In the genomic region with DNA sequence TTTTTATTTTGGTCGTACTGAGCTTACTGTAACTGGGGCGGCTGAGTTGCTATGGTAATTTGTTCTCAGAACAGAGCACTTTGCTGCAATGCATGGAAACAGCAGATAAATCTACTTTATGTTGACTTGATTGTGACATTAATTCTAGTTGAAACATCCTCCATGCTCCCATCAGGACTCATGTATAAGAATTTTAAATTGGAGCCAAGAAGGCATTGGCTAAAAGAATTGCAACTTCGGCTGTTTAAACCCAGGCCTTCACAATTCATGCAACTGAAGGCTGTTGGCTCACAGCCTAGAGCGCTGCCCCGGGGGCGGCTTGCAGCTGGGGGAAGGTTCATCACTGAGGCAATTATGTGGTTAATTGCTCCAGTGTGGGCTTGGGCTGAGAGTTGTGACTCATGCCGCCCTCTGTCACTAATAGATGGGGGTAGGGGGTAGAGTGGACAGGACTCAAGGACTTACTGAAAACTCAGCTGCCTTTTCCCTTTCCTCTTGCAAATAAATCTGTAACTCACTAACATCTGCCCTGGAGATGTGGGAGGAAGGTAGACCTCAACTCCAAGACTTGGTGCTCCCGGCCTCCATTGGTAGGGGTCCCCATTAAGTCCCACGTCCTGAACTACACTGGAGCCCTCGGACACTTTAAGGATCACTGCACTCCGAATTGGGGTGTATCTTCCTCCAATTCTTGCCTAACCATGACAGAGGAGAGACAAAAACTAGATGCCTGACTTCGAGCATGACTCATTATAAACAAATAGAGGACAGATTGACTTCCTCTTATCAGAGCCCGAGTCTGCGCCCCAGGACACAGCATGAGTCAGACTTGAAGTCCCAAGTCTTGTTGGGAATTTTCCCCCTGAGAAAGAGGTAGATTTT, we compare ENCODE assay signal across 1 cellular context.
A peak's percentile ranks its signal among the peaks of the same experiment; 100 is the strongest.
TF ChIP-seq lines count a peak whose summit lies in the region.

No MANE protein-coding gene starts in this region.

TF ChIP-seq in HepG2, 621 proteins besides CTCF, POLR2A, EP300 and RAD21 (continued from another document and continues in another):
- no peak for TF ChIP-seq ZNF709 (CRISPR knock-in tag; IDR thresholded peaks at IDR 0.05)
- TF ChIP-seq ZNF609 (CRISPR knock-in tag; IDR thresholded peaks at IDR 0.05; ENCODE audit: borderline replicate concordance): no peak
- TF ChIP-seq, protein P1, sequence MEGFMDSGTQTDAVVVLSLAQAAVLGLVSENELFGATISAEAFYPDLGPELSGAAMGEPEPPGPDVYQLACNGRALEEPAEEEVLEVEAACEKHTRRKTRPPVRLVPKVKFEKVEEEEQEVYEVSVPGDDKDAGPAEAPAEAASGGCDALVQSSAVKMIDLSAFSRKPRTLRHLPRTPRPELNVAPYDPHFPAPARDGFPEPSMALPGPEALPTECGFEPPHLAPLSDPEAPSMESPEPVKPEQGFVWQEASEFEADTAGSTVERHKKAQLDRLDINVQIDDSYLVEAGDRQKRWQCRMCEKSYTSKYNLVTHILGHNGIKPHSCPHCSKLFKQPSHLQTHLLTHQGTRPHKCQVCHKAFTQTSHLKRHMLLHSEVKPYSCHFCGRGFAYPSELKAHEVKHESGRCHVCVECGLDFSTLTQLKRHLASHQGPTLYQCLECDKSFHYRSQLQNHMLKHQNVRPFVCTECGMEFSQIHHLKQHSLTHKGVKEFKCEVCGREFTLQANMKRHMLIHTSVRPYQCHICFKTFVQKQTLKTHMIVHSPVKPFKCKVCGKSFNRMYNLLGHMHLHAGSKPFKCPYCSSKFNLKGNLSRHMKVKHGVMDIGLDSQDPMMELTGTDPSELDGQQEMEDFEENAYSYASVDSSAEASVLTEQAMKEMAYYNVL (CRISPR knock-in tag; IDR thresholded peaks at IDR 0.05; ENCODE audit: borderline replicate concordance): peak; percentile 80; the same call in 1 of the 2 replicates
- TF ChIP-seq TCF12 (IDR thresholded peaks at IDR 0.05): no peak
- TF ChIP-seq TCF12 (CRISPR knock-in tag; IDR thresholded peaks at IDR 0.05): no peak
- TF ChIP-seq ZNF225 (CRISPR knock-in tag; IDR thresholded peaks at IDR 0.05): no peak
- TF ChIP-seq ZNF674 (CRISPR knock-in tag; IDR thresholded peaks at IDR 0.05; ENCODE audit: low read depth): no peak
- TF ChIP-seq MBD4 (IDR thresholded peaks at IDR 0.05; ENCODE audit: borderline replicate concordance, low read length): no peak
- TF ChIP-seq ZNF629 (CRISPR knock-in tag; conservative IDR thresholded peaks at IDR 0.05): no peak
- no peak for TF ChIP-seq HOMEZ (CRISPR knock-in tag; IDR thresholded peaks at IDR 0.05; ENCODE audit: low read depth)
- TF ChIP-seq AHR (CRISPR knock-in tag; IDR thresholded peaks at IDR 0.05): no peak
- TF ChIP-seq ZNF891 (CRISPR knock-in tag; IDR thresholded peaks at IDR 0.05): 0 out of 2 replicates have a peak, but pooled peaks have one; percentile 45
- TF ChIP-seq FOXA3 (CRISPR knock-in tag; IDR thresholded peaks at IDR 0.05): peak; percentile 72
- TF ChIP-seq, protein P2, sequence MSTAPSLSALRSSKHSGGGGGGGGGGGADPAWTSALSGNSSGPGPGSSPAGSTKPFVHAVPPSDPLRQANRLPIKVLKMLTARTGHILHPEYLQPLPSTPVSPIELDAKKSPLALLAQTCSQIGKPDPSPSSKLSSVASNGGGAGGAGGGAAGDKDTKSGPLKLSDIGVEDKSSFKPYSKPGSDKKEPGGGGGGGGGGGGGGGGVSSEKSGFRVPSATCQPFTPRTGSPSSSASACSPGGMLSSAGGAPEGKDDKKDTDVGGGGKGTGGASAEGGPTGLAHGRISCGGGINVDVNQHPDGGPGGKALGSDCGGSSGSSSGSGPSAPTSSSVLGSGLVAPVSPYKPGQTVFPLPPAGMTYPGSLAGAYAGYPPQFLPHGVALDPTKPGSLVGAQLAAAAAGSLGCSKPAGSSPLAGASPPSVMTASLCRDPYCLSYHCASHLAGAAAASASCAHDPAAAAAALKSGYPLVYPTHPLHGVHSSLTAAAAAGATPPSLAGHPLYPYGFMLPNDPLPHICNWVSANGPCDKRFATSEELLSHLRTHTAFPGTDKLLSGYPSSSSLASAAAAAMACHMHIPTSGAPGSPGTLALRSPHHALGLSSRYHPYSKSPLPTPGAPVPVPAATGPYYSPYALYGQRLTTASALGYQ (CRISPR knock-in tag; IDR thresholded peaks at IDR 0.05): no peak
- no peak for TF ChIP-seq MZF1 (CRISPR knock-in tag; IDR thresholded peaks at IDR 0.05; ENCODE audit: borderline replicate concordance)
- TF ChIP-seq, protein P3, sequence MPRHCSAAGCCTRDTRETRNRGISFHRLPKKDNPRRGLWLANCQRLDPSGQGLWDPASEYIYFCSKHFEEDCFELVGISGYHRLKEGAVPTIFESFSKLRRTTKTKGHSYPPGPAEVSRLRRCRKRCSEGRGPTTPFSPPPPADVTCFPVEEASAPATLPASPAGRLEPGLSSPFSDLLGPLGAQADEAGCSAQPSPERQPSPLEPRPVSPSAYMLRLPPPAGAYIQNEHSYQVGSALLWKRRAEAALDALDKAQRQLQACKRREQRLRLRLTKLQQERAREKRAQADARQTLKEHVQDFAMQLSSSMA (CRISPR knock-in tag; IDR thresholded peaks at IDR 0.05): no peak; the same call in 1 of the 2 replicates
- no peak for TF ChIP-seq ZNF543 (CRISPR knock-in tag; IDR thresholded peaks at IDR 0.05)
- TF ChIP-seq SIX4 (CRISPR knock-in tag; IDR thresholded peaks at IDR 0.05): no peak
- TF ChIP-seq GABPA (IDR thresholded peaks at IDR 0.05; ENCODE audit: low read depth, low read length): no peak
- peak; percentile 32; the same call in 1 of the 2 replicates for TF ChIP-seq GABPA (CRISPR knock-in tag; IDR thresholded peaks at IDR 0.05; ENCODE audit: low read depth)
- TF ChIP-seq ZNF562 (CRISPR knock-in tag; IDR thresholded peaks at IDR 0.05; ENCODE audit: borderline replicate concordance): no peak
- TF ChIP-seq, protein P4, sequence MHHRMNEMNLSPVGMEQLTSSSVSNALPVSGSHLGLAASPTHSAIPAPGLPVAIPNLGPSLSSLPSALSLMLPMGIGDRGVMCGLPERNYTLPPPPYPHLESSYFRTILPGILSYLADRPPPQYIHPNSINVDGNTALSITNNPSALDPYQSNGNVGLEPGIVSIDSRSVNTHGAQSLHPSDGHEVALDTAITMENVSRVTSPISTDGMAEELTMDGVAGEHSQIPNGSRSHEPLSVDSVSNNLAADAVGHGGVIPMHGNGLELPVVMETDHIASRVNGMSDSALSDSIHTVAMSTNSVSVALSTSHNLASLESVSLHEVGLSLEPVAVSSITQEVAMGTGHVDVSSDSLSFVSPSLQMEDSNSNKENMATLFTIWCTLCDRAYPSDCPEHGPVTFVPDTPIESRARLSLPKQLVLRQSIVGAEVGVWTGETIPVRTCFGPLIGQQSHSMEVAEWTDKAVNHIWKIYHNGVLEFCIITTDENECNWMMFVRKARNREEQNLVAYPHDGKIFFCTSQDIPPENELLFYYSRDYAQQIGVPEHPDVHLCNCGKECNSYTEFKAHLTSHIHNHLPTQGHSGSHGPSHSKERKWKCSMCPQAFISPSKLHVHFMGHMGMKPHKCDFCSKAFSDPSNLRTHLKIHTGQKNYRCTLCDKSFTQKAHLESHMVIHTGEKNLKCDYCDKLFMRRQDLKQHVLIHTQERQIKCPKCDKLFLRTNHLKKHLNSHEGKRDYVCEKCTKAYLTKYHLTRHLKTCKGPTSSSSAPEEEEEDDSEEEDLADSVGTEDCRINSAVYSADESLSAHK (CRISPR knock-in tag; IDR thresholded peaks at IDR 0.05; ENCODE audit: borderline replicate concordance): no peak
- peak; percentile 17; the same call in 1 of the 2 replicates for TF ChIP-seq ISL2 (CRISPR knock-in tag; IDR thresholded peaks at IDR 0.05)
- TF ChIP-seq, protein P5, sequence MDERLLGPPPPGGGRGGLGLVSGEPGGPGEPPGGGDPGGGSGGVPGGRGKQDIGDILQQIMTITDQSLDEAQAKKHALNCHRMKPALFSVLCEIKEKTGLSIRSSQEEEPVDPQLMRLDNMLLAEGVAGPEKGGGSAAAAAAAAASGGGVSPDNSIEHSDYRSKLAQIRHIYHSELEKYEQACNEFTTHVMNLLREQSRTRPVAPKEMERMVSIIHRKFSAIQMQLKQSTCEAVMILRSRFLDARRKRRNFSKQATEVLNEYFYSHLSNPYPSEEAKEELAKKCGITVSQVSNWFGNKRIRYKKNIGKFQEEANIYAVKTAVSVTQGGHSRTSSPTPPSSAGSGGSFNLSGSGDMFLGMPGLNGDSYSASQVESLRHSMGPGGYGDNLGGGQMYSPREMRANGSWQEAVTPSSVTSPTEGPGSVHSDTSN (CRISPR knock-in tag; IDR thresholded peaks at IDR 0.05): no peak
- no peak for TF ChIP-seq SRSF4 (IDR thresholded peaks at IDR 0.05; ENCODE audit: low read depth, low read length, poor library complexity, severe bottlenecking)
- TF ChIP-seq ZNF713 (CRISPR knock-in tag; IDR thresholded peaks at IDR 0.05): no peak
- no peak for TF ChIP-seq ZNF333 (CRISPR knock-in tag; IDR thresholded peaks at IDR 0.05; ENCODE audit: borderline replicate concordance)
- no peak for TF ChIP-seq NR2F1 (CRISPR knock-in tag; IDR thresholded peaks at IDR 0.05)
- no peak for TF ChIP-seq IKZF4 (CRISPR knock-in tag; IDR thresholded peaks at IDR 0.05; ENCODE audit: borderline replicate concordance, low read depth, not compliant biosample characterization)
- 0 out of 2 replicates have a peak, but pooled peaks have one; percentile 52 for TF ChIP-seq MYPOP (CRISPR knock-in tag; IDR thresholded peaks at IDR 0.05)
- TF ChIP-seq IRF2 (CRISPR knock-in tag; IDR thresholded peaks at IDR 0.05): peak; percentile 20; the same call in 1 of the 2 replicates
- no peak for TF ChIP-seq PAX8 (CRISPR knock-in tag; IDR thresholded peaks at IDR 0.05; ENCODE audit: borderline replicate concordance)
- no peak for TF ChIP-seq ZHX1 (CRISPR knock-in tag; IDR thresholded peaks at IDR 0.05; ENCODE audit: low read depth)
- TF ChIP-seq ADNP (CRISPR knock-in tag; IDR thresholded peaks at IDR 0.05): no peak
- TF ChIP-seq ZNF567 (CRISPR knock-in tag; IDR thresholded peaks at IDR 0.05; ENCODE audit: borderline replicate concordance): no peak
- no peak for TF ChIP-seq RBFOX2 (IDR thresholded peaks at IDR 0.05; ENCODE audit: low read depth, low read length)
- TF ChIP-seq POLR2G (IDR thresholded peaks at IDR 0.05; ENCODE audit: low read depth, low read length): peak; percentile 45; the same call in 1 of the 2 replicates
- TF ChIP-seq CBX5 (CRISPR knock-in tag; IDR thresholded peaks at IDR 0.05; ENCODE audit: borderline replicate concordance): no peak
- TF ChIP-seq ZNF616 (CRISPR knock-in tag; IDR thresholded peaks at IDR 0.05; ENCODE audit: low read depth): no peak
